Comparison of ENCODE assay signal across 8 cellular contexts in genomic region chr6:83860347-83860731, GRCh38.
A peak's percentile ranks its signal among the peaks of the same experiment; 100 is the strongest.
DNase-seq lines count a peak whose midpoint lies in the region; ATAC-seq and TF ChIP-seq lines count a peak whose summit lies in the region.

No MANE protein-coding gene starts in this region.

- peaks cover 19% of the 10 kb centered on the region for H3K36me3 ChIP-seq in OCI-LY3 (replicated peaks; ENCODE audit: low read depth, low read length)

- no peaks in the 10 kb centered on the region for H3K9me3 ChIP-seq in OCI-LY3 (ENCODE audit: insufficient read depth, low read length)

- ATAC-seq in GM19455 (IDR thresholded peaks at IDR 0.05; ENCODE audit: unreplicated experiment) (peak; percentile 19), GM21367 (IDR thresholded peaks at IDR 0.05; ENCODE audit: unreplicated experiment) (no peak), HG02885 (IDR thresholded peaks at IDR 0.05; ENCODE audit: poor library complexity, unreplicated experiment) (no peak)

- H3K4me1 ChIP-seq in OCI-LY3 (ENCODE audit: low read length): peaks cover 18% of the 10 kb centered on the region

- H3K4me3 ChIP-seq in OCI-LY3 (ENCODE audit: low read length): peak overlapping the region; percentile 96
- H3K4me3 ChIP-seq in retinal pigment epithelial cell (ENCODE audit: low read length): peak overlapping the region; percentile 96

- H3K79me2 ChIP-seq in OCI-LY3 (ENCODE audit: low read length): peaks cover 45% of the 10 kb centered on the region

- H3K9ac ChIP-seq in OCI-LY3 (ENCODE audit: low read length): peak overlapping the region; percentile 88

- H3K27me3 ChIP-seq in OCI-LY3 (ENCODE audit: low read depth, low read length): no peaks in the 10 kb centered on the region

- TF ChIP-seq CTCF in OCI-LY3 (IDR thresholded peaks at IDR 0.05; ENCODE audit: low read depth, low read length) (no peak), retinal pigment epithelial cell (conservative IDR thresholded peaks at IDR 0.05; ENCODE audit: low read depth, low read length) (no peak)

- H2AFZ ChIP-seq in OCI-LY3 (ENCODE audit: low read depth, low read length): peak overlapping the region; percentile 67

- peak overlapping the region; percentile 91 for H3K4me2 ChIP-seq in OCI-LY3 (ENCODE audit: low read length)

- H4K20me1 ChIP-seq in OCI-LY3 (ENCODE audit: insufficient read depth, low read length): peaks cover 26% of the 10 kb centered on the region

- TF ChIP-seq POLR2A in erythroblast (IDR thresholded peaks at IDR 0.05; ENCODE audit: low read length): no peak

- peak; percentile 23 to 49 for DNase-seq in erythroblast (lab: John Stamatoyannopoulos, UW)
- no peak for DNase-seq in retinal pigment epithelial cell (ENCODE audit: low read depth)
- no peak for DNase-seq in medulla oblongata (ENCODE audit: extremely low spot score)
- no peak for DNase-seq in NCI-H82 (lab: John Stamatoyannopoulos, UW)

- peak overlapping the region; percentile 62 for H3K27ac ChIP-seq in OCI-LY3 (ENCODE audit: low read length)

Comparison
In these comparisons a context has a peak if more than half of its experiments do, and no peak if none do; other contexts are left out.
1. DNase-seq: peak in erythroblast (2 of 2); none in retinal pigment epithelial cell (single experiment), medulla oblongata (single experiment) and NCI-H82 (single experiment).